13 cellular contexts compared by ENCODE assay signal in genomic region chr14:74552623-74553022, GRCh38. TPM values are rescaled to one million over a fixed set of nuclear protein-coding genes. Genes with fewer than 3 reads are reported as not detected.
A peak's percentile ranks its signal among the peaks of the same experiment; 100 is the strongest.
DNase-seq lines count a peak whose midpoint lies in the region; ATAC-seq and TF ChIP-seq lines count a peak whose summit lies in the region.
"Had no signal": no experiment of that assay in that cellular context is flagged by ENCODE, and none has a peak within 500 bp of the region (broad histone marks: within the 10 kb centered on the region; RNA-seq: fewer than 3 reads in every experiment).

No MANE protein-coding gene starts in this region.

- no peak for TF ChIP-seq POLR2A in esophagus squamous epithelium (IDR thresholded peaks at IDR 0.05)
- TF ChIP-seq POLR2A in testis (IDR thresholded peaks at IDR 0.05): no peak

- H3K27ac ChIP-seq in esophagus squamous epithelium (peak overlapping the region in 3 of 4 donors; percentile 34 to 70 (median 58)), lower lobe of right lung (peak overlapping the region; percentile 53), testis (no peak overlapping the region)

- TF ChIP-seq CTCF in esophagus squamous epithelium (IDR thresholded peaks at IDR 0.05) (no peak), lower lobe of right lung (IDR thresholded peaks at IDR 0.05) (no peak), testis (IDR thresholded peaks at IDR 0.05) (no peak), BE2C (IDR thresholded peaks at IDR 0.05; ENCODE audit: low read depth, low read length) (no peak)

- 50% methylated on average over 1 of the region's 6 CpGs; no CpG with 5 or more reads in 1 of the 2 donors for WGBS in esophagus squamous epithelium, 2 donors
- 60 to 75% methylated on average over 2 to 6 of the region's 6 CpGs for WGBS in testis, 2 donors

- ATAC-seq in lower lobe of right lung (peak; percentile 51 to 55), GM21619 (IDR thresholded peaks at IDR 0.05; ENCODE audit: unreplicated experiment) (no peak)
- ATAC-seq: stimulated activated memory B cell treated with anti-CD40 and anti-IgM and Interleukin-4, amounts not matched to agents 10 μg/mL and 1 μg/mL and 100 μg/mL, for 72 hours had no signal

- H3K36me3 ChIP-seq in MG63: no peaks in the 10 kb centered on the region
- peaks cover 0 to 28% (median 4%) of the 10 kb centered on the region in 3 donors for H3K36me3 ChIP-seq in esophagus squamous epithelium
- H3K36me3 ChIP-seq in lower lobe of right lung: no peaks in the 10 kb centered on the region
- no peaks in the 10 kb centered on the region for H3K36me3 ChIP-seq in testis (ENCODE audit: low read depth, missing control alignments)
- H3K36me3 ChIP-seq in BE2C: no peaks in the 10 kb centered on the region

- DNase-seq in MG63: peak; percentile 67
- no peak for DNase-seq in esophagus squamous epithelium (lab: John Stamatoyannopoulos, UW)
- peak; percentile 71 for DNase-seq in lower lobe of right lung
- DNase-seq in testis: peak; percentile 24
- DNase-seq in BE2C: no peak
- no peak for DNase-seq in NCI-H2227 (lab: John Stamatoyannopoulos, UW; ENCODE audit: unreplicated experiment)
- DNase-seq in activated effector memory CD4-positive, alpha-beta T cell treated with Interleukin-2 at 50 U/mL for 16 hours: no peak
- DNase-seq: activated CD4-positive, alpha-beta memory T cell treated with anti-CD3 and anti-CD28 coated beads for 36 hours; activated naive CD4-positive, alpha-beta T cell; NCI-H2171; stimulated activated CD4-positive, alpha-beta T cell treated with anti-CD3 and anti-CD28 coated beads, Interleukin-2, amount 100 ng/mL, for 48 hours had no signal

- H3K27me3 ChIP-seq in MG63: no peaks in the 10 kb centered on the region
- H3K27me3 ChIP-seq in esophagus squamous epithelium: no peaks in the 10 kb centered on the region
- no peaks in the 10 kb centered on the region for H3K27me3 ChIP-seq in lower lobe of right lung (ENCODE audit: low read depth)
- H3K27me3 ChIP-seq in testis: no peaks in the 10 kb centered on the region
- no peaks in the 10 kb centered on the region for H3K27me3 ChIP-seq in BE2C

- intact Hi-C loops in esophagus squamous epithelium (cut with DNase I) (no loop called here), lower lobe of right lung (cut with DNase I) (no loop called here), testis (cut with DNase I; ENCODE audit: low total_unique reads) (no loop called here)

- H3K4me1 ChIP-seq in esophagus squamous epithelium (peaks cover 16 to 51% (median 26%) of the 10 kb centered on the region in 3 donors), lower lobe of right lung (peaks cover 33% of the 10 kb centered on the region), testis (no peaks in the 10 kb centered on the region), BE2C (no peaks in the 10 kb centered on the region)

- H3K9me3 ChIP-seq in MG63 (no peaks in the 10 kb centered on the region), esophagus squamous epithelium (no peaks in the 10 kb centered on the region), lower lobe of right lung (no peaks in the 10 kb centered on the region), testis (no peaks in the 10 kb centered on the region), BE2C (no peaks in the 10 kb centered on the region)

- H3K4me3 ChIP-seq in MG63 (no peak overlapping the region), esophagus squamous epithelium (no peak overlapping the region), lower lobe of right lung (no peak overlapping the region), testis (no peak overlapping the region), BE2C (ENCODE audit: low read depth, low read length) (no peak overlapping the region)

RNA-seq across cellular contexts. Expression of gene ISCA2, which starts 59.1 kb away (rescaled TPM):
- total RNA-seq in MG63 (2014; rRNA removed; shearing (Covaris generic); ENCODE audit: low replicate concordance): 12.7 and 31.6 TPM in 2 replicates
- total RNA-seq in esophagus squamous epithelium: 10 to 100 TPM in 1 of 4 donors, 1 to 10 TPM in 3; 4.6 to 15.1 (median 6.2) TPM
- 23.4 TPM for total RNA-seq in lower lobe of right lung
- total RNA-seq in testis: 10 to 100 TPM; 22.5 to 27.6 TPM
- 30.3 TPM for polyA plus RNA-seq in testis (ENCODE audit: insufficient read depth, low read depth, low replicate concordance)
- polyA plus RNA-seq in BE2C (2012; ENCODE audit: insufficient read depth, insufficient read length, low read depth): 27.2 TPM

RNA-seq across cellular contexts. Expression of gene LTBP2, which starts 59.4 kb away (rescaled TPM):
- total RNA-seq in MG63 (2014; rRNA removed; shearing (Covaris generic); ENCODE audit: low replicate concordance): 4.4 and 4.5 TPM in 2 replicates
- total RNA-seq in esophagus squamous epithelium: 10 to 100 TPM; 10.3 to 41.6 (median 17.0) TPM
- 39.5 TPM for total RNA-seq in lower lobe of right lung
- 10 to 100 TPM; 19.6 to 45.3 TPM for total RNA-seq in testis
- polyA plus RNA-seq in testis (ENCODE audit: insufficient read depth, low read depth, low replicate concordance): 23.3 TPM
- 1.2 TPM for polyA plus RNA-seq in BE2C (2012; ENCODE audit: insufficient read depth, insufficient read length, low read depth)

RNA-seq across cellular contexts. Expression of gene NPC2, which starts 59.5 kb away (rescaled TPM):
- total RNA-seq in MG63 (2014; rRNA removed; shearing (Covaris generic); ENCODE audit: low replicate concordance): 25.5 and 33.4 TPM in 2 replicates
- total RNA-seq in esophagus squamous epithelium (100 to 1,000 TPM; 174 to 331 (median 251) TPM), lower lobe of right lung (670 TPM), testis (100 to 1,000 TPM; 393 to 628 TPM)
- polyA plus RNA-seq in testis (ENCODE audit: insufficient read depth, low read depth, low replicate concordance): 291 TPM
- polyA plus RNA-seq in BE2C (2012; ENCODE audit: insufficient read depth, insufficient read length, low read depth): 11.5 TPM

Comparison
In these comparisons a context has a peak if more than half of its experiments do, and no peak if none do; other contexts are left out.
1. DNase-seq: peak in MG63 (single experiment), lower lobe of right lung (single experiment) and testis (single experiment); none in esophagus squamous epithelium (single experiment), BE2C (single experiment), NCI-H2227 (single experiment) and activated effector memory CD4-positive, alpha-beta T cell treated with Interleukin-2 at 50 U/mL for 16 hours (single experiment).
2. H3K27ac ChIP-seq: peak in esophagus squamous epithelium (3 of 4) and lower lobe of right lung (single experiment); none in testis (0 of 2).